11 cellular contexts compared by ENCODE assay signal in genomic region chr6:28351493-28351925, GRCh38. TPM values are rescaled to one million over a fixed set of nuclear protein-coding genes. Genes with fewer than 3 reads are reported as not detected.
DNase-seq lines count a peak whose midpoint lies in the region; ATAC-seq and TF ChIP-seq lines count a peak whose summit lies in the region.
"Had no signal": no experiment of that assay in that cellular context is flagged by ENCODE, and none has a peak within 500 bp of the region (broad histone marks: within the 10 kb centered on the region; RNA-seq: fewer than 3 reads in every experiment).

No MANE protein-coding gene starts in this region.

- intact Hi-C loops in activated CD4-positive, alpha-beta T cell treated with anti-CD3 and anti-CD28 coated beads, Interleukin-2, amount 10 ng/mL, durations not matched to agents 24 days and 14 days (cut with micrococcal nuclease) = loop anchor here (10.0 kb wide), 1 partner anchor 447 kb away; no protein-coding TSS in a partner anchor
- intact Hi-C loops in spleen (cut with DNase I; ENCODE audit: low total_unique reads) (loop anchor here (10.0 kb wide), 1 partner anchor 217 kb away; no protein-coding TSS in a partner anchor), posterior vena cava (cut with DNase I) (loop anchor here (10.0 kb wide), 1 partner anchor 217 kb away; no protein-coding TSS in a partner anchor)

- peaks cover 0 to 1% (median 0%) of the 10 kb centered on the region in 7 donors for H3K27me3 ChIP-seq in spleen (replicated peaks in 1 of 7)
- H3K27me3 ChIP-seq: ovary had no signal

- no peak overlapping the region for H3K9ac ChIP-seq in SK-N-MC (ENCODE audit: insufficient read length)

- H3K4me1 ChIP-seq in spleen = peaks cover 22 to 57% (median 36%) of the 10 kb centered on the region in 6 donors

- no peak for TF ChIP-seq CTCF in fibroblast of pulmonary artery (IDR thresholded peaks at IDR 0.05; ENCODE audit: low read length, missing control alignments)
- TF ChIP-seq CTCF in spleen (IDR thresholded peaks at IDR 0.05 in 8 of 11, conservative IDR thresholded peaks at IDR 0.05 in 3 of 11) = no peak

- H3K4me3 ChIP-seq in SK-N-MC (peak overlapping the region; percentile 90), fibroblast of pulmonary artery (replicated peaks; ENCODE audit: low read depth, low read length) (peak overlapping the region; percentile 15), spleen (peak overlapping the region in 1 of 8 donors; percentile 84)

- no peak for ATAC-seq in stimulated activated memory B cell treated with anti-CD40 and anti-IgM and Interleukin-4, amounts not matched to agents 10 μg/mL and 1 μg/mL and 100 μg/mL, for 72 hours

- peaks cover 8% of the 10 kb centered on the region for H3K36me3 Mint-ChIP-seq in activated CD4-positive, alpha-beta T cell treated with anti-CD3 and anti-CD28 coated beads, Interleukin-2, amount 10 ng/mL, durations not matched to agents 24 days and 14 days (ENCODE audit: low read depth)
- H3K36me3 Mint-ChIP-seq in stimulated activated memory B cell treated with anti-CD40 and anti-IgM and Interleukin-4, amounts not matched to agents 10 μg/mL and 1 μg/mL and 100 μg/mL, for 72 hours = peaks cover 18% of the 10 kb centered on the region

- WGBS in spleen, 5 donors = 70 to 85% (median 75%) methylated on average over 2 of the region's 2 CpGs

- no peak for DNase-seq in activated CD4-positive, alpha-beta T cell treated with anti-CD3 and anti-CD28 coated beads, Interleukin-2, amount 10 ng/mL, durations not matched to agents 24 days and 14 days
- no peak for DNase-seq in activated CD4-positive, alpha-beta T cell treated with anti-CD3 and anti-CD28 coated beads, Interleukin-2, amount 50 U/mL, for 48 hours
- DNase-seq in SK-N-MC (ENCODE audit: low read depth, low spot score) (no peak), fibroblast of pulmonary artery (ENCODE audit: low read depth) (no peak), inferior parietal cortex (ENCODE audit: extremely low spot score) (no peak), spleen (no peak), posterior vena cava (ENCODE audit: low spot score) (no peak)
- DNase-seq: activated naive CD4-positive, alpha-beta T cell treated with anti-CD3 and anti-CD28 coated beads for 36 hours; NCI-H1092 treated with DMSO at 0.1 percent for 48 hours; ovary had no signal

- no peaks in the 10 kb centered on the region for H3K9me3 ChIP-seq in SK-N-MC (ENCODE audit: low read depth, low read length)
- H3K9me3 ChIP-seq in spleen = no peaks in the 10 kb centered on the region
- H3K9me3 ChIP-seq: ovary had no signal

- no peaks in the 10 kb centered on the region for H3K36me3 ChIP-seq in SK-N-MC (ENCODE audit: insufficient read depth, low read length)
- H3K36me3 ChIP-seq in spleen = no peaks in the 10 kb centered on the region
- H3K36me3 ChIP-seq: ovary had no signal

- peak overlapping the region; percentile 20 for H3K4me3 Mint-ChIP-seq in activated CD4-positive, alpha-beta T cell treated with anti-CD3 and anti-CD28 coated beads, Interleukin-2, amount 10 ng/mL, durations not matched to agents 24 days and 14 days
- peak overlapping the region; percentile 45 for H3K4me3 Mint-ChIP-seq in stimulated activated memory B cell treated with anti-CD40 and anti-IgM and Interleukin-4, amounts not matched to agents 10 μg/mL and 1 μg/mL and 100 μg/mL, for 72 hours

- H3K27ac Mint-ChIP-seq in activated CD4-positive, alpha-beta T cell treated with anti-CD3 and anti-CD28 coated beads, Interleukin-2, amount 10 ng/mL, durations not matched to agents 24 days and 14 days = no peak overlapping the region
- no peak overlapping the region for H3K27ac Mint-ChIP-seq in stimulated activated memory B cell treated with anti-CD40 and anti-IgM and Interleukin-4, amounts not matched to agents 10 μg/mL and 1 μg/mL and 100 μg/mL, for 72 hours
- H3K27ac Mint-ChIP-seq: activated naive CD4-positive, alpha-beta T cell treated with anti-CD3 and anti-CD28 coated beads for 36 hours had no signal

- H3K27ac ChIP-seq in SK-N-MC (no peak overlapping the region; the same call in 1 of the 2 replicates), spleen (no peak overlapping the region)
- H3K27ac ChIP-seq: ovary had no signal

- TF ChIP-seq POLR2A in spleen (IDR thresholded peaks at IDR 0.05) = no peak

- H3K9me3 Mint-ChIP-seq in activated CD4-positive, alpha-beta T cell treated with anti-CD3 and anti-CD28 coated beads, Interleukin-2, amount 10 ng/mL, durations not matched to agents 24 days and 14 days = no peaks in the 10 kb centered on the region
- peaks cover 2% of the 10 kb centered on the region for H3K9me3 Mint-ChIP-seq in stimulated activated memory B cell treated with anti-CD40 and anti-IgM and Interleukin-4, amounts not matched to agents 10 μg/mL and 1 μg/mL and 100 μg/mL, for 72 hours
- H3K9me3 Mint-ChIP-seq: activated naive CD4-positive, alpha-beta T cell treated with anti-CD3 and anti-CD28 coated beads for 36 hours had no signal

- peaks cover 29% of the 10 kb centered on the region for H3K4me1 Mint-ChIP-seq in activated CD4-positive, alpha-beta T cell treated with anti-CD3 and anti-CD28 coated beads, Interleukin-2, amount 10 ng/mL, durations not matched to agents 24 days and 14 days
- peaks cover 48% of the 10 kb centered on the region for H3K4me1 Mint-ChIP-seq in stimulated activated memory B cell treated with anti-CD40 and anti-IgM and Interleukin-4, amounts not matched to agents 10 μg/mL and 1 μg/mL and 100 μg/mL, for 72 hours

- peaks cover 12% of the 10 kb centered on the region for H3K27me3 Mint-ChIP-seq in activated CD4-positive, alpha-beta T cell treated with anti-CD3 and anti-CD28 coated beads, Interleukin-2, amount 10 ng/mL, durations not matched to agents 24 days and 14 days
- peaks cover 10% of the 10 kb centered on the region for H3K27me3 Mint-ChIP-seq in stimulated activated memory B cell treated with anti-CD40 and anti-IgM and Interleukin-4, amounts not matched to agents 10 μg/mL and 1 μg/mL and 100 μg/mL, for 72 hours

RNA-seq across cellular contexts. Expression of gene ZKSCAN3, which starts 1.8 kb away (rescaled TPM):
- 2.7 and 2.9 TPM in 2 replicates for total RNA-seq in activated CD4-positive, alpha-beta T cell treated with anti-CD3 and anti-CD28 coated beads, Interleukin-2, amount 10 ng/mL, durations not matched to agents 24 days and 14 days
- total RNA-seq in spleen (1 to 10 TPM; 4.9 to 8.4 (median 7.1) TPM), posterior vena cava (1 to 10 TPM; 4.0 to 4.5 TPM)
- 1 to 10 TPM; 1.0 to 2.2 (median 1.6) TPM for polyA plus RNA-seq in spleen

RNA-seq across cellular contexts. Expression of gene ZSCAN31, which starts 15.6 kb away (rescaled TPM):
- total RNA-seq in activated CD4-positive, alpha-beta T cell treated with anti-CD3 and anti-CD28 coated beads, Interleukin-2, amount 10 ng/mL, durations not matched to agents 24 days and 14 days = 0.54 and 0.79 TPM in 2 replicates
- total RNA-seq in spleen (10 to 100 TPM in 1 of 7 donors, 1 to 10 TPM in 6; 2.8 to 13.7 (median 4.2) TPM), posterior vena cava (10 to 100 TPM; 13.1 to 14.6 TPM)
- polyA plus RNA-seq in spleen = 1 to 10 TPM; 1.2 to 2.5 (median 1.7) TPM

RNA-seq across cellular contexts. Expression of gene ZSCAN12, which starts 48.0 kb away (rescaled TPM):
- 5.8 and 5.9 TPM in 2 replicates for total RNA-seq in activated CD4-positive, alpha-beta T cell treated with anti-CD3 and anti-CD28 coated beads, Interleukin-2, amount 10 ng/mL, durations not matched to agents 24 days and 14 days
- total RNA-seq in spleen (10 to 100 TPM in 1 of 7 donors, 1 to 10 TPM in 6; 6.6 to 10.3 (median 8.8) TPM), posterior vena cava (1 to 10 TPM; 4.2 to 5.0 TPM)
- 1 to 10 TPM; 1.8 to 3.1 (median 2.4) TPM for polyA plus RNA-seq in spleen
